Comparison of ENCODE assay signal across 8 cellular contexts in the genomic region with DNA sequence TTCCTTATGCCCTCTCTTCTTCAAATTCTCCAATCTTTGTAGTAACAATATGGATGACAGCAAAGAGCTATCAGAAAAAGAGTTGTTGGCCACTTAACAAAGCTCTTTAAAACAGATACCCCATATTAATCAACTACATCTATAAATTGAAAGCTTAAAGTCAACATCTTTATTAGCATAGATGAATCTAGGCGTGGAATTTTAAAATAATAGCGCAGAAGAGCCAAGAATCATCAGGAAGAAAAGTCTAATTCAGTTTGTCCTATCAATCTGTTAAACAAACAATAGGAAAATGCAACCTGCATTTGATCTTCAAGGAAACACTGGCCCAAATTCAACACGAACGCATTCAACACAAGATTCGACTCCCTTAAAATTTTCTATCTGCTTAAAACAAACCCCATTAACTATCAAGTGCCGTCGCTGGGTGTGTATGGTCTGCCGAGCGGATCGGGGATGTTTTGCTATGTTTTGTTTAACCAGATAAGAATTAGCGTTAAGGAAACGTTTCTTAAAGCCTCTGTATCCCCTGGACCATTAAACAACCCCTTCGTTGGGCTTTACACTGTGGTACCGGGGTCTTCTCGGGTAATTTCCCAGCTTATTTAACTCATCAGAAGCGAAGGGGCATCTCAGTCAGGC. TPM values are rescaled to one million over a fixed set of nuclear protein-coding genes. Genes with fewer than 3 reads are reported as not detected.
DNase-seq lines count a peak whose midpoint lies in the region; ATAC-seq and TF ChIP-seq lines count a peak whose summit lies in the region.

No MANE protein-coding gene starts in this region.

- H3K9me3 Mint-ChIP-seq in central memory CD8-positive, alpha-beta T cell: no peaks in the 10 kb centered on the region
- H3K9me3 Mint-ChIP-seq in naive B cell: no peaks in the 10 kb centered on the region

- no peaks in the 10 kb centered on the region for H3K27me3 Mint-ChIP-seq in central memory CD8-positive, alpha-beta T cell
- no peaks in the 10 kb centered on the region for H3K27me3 Mint-ChIP-seq in naive B cell

- H3K36me3 ChIP-seq in left ventricle myocardium inferior (no peaks in the 10 kb centered on the region), MG63 (no peaks in the 10 kb centered on the region)

- intact Hi-C loops in left ventricle myocardium inferior (cut with micrococcal nuclease) (no loop called here), left cardiac atrium (cut with DNase I) (loop anchor here in 1 of 2 donors (5.0 kb wide), 1 partner anchor 107 kb away; no protein-coding TSS in a partner anchor)

- H3K9me3 ChIP-seq in left ventricle myocardium inferior (replicated peaks) (no peaks in the 10 kb centered on the region), MG63 (no peaks in the 10 kb centered on the region)

- DNase-seq in left ventricle myocardium inferior (no peak), left cardiac atrium (no peak), MG63 (no peak), naive B cell (no peak), iPS-NIHi7 (ENCODE audit: extremely low spot score) (no peak), NCI-H187 treated with DMSO at 0.1 percent for 48 hours (lab: John Stamatoyannopoulos, UW) (no peak)
- DNase-seq in central memory CD8-positive, alpha-beta T cell (ENCODE audit: low spot score in 2 of 2): no peak
- no peak for DNase-seq in stimulated activated naive CD4-positive, alpha-beta T cell treated with Interleukin-2 at 50 U/mL for 16 hours (lab: John Stamatoyannopoulos, UW)

- H3K27ac Mint-ChIP-seq in central memory CD8-positive, alpha-beta T cell (ENCODE audit: low read depth): peak overlapping the region; percentile 100
- H3K27ac Mint-ChIP-seq in naive B cell: peak overlapping the region; percentile 99 to 100 (median 100)

- H3K27ac ChIP-seq in left ventricle myocardium inferior (replicated peaks): peak overlapping the region; percentile 97

- no peak for ATAC-seq in left cardiac atrium
- no peak for ATAC-seq in central memory CD8-positive, alpha-beta T cell (replicated peaks; ENCODE audit: extremely low read depth, poor library complexity, severe bottlenecking)
- no peak for ATAC-seq in naive B cell (ENCODE audit: low read depth in 2 of 2)

- no peaks in the 10 kb centered on the region for H3K27me3 ChIP-seq in left ventricle myocardium inferior (ENCODE audit: low read depth)
- no peaks in the 10 kb centered on the region for H3K27me3 ChIP-seq in MG63

- H3K36me3 Mint-ChIP-seq in central memory CD8-positive, alpha-beta T cell (ENCODE audit: insufficient read depth): peaks cover 43% of the 10 kb centered on the region
- H3K36me3 Mint-ChIP-seq in naive B cell: peaks cover 0 to 7% of the 10 kb centered on the region in 2 donors

- peak overlapping the region; percentile 99 for H3K4me3 Mint-ChIP-seq in central memory CD8-positive, alpha-beta T cell
- peak overlapping the region; percentile 94 to 100 (median 98) for H3K4me3 Mint-ChIP-seq in naive B cell

- H3K4me3 ChIP-seq in left ventricle myocardium inferior: peak overlapping the region; percentile 97
- peak overlapping the region; percentile 72 for H3K4me3 ChIP-seq in MG63

- H3K4me1 ChIP-seq in left ventricle myocardium inferior: peaks cover 37% of the 10 kb centered on the region

- peaks cover 55% of the 10 kb centered on the region for H3K4me1 Mint-ChIP-seq in central memory CD8-positive, alpha-beta T cell
- H3K4me1 Mint-ChIP-seq in naive B cell: peaks cover 50 to 67% (median 57%) of the 10 kb centered on the region in 3 donors

- TF ChIP-seq CTCF in left ventricle myocardium inferior (IDR thresholded peaks at IDR 0.05; ENCODE audit: borderline replicate concordance): no peak

RNA-seq across cellular contexts. Expression of gene LYST, which starts 1.0 kb away (rescaled TPM):
- total RNA-seq in left ventricle myocardium inferior (10.3 TPM), left cardiac atrium (10 to 100 TPM; 10.7 to 16.2 TPM)
- 7.0 and 7.8 TPM in 2 replicates for total RNA-seq in MG63 (2014; rRNA removed; shearing (Covaris generic); ENCODE audit: low replicate concordance)
- polyA plus RNA-seq in naive B cell (ENCODE audit: low read depth in 6 of 6): 10 to 100 TPM; 50.1 to 71.6 (median 65.3) TPM
